In the genomic region with DNA sequence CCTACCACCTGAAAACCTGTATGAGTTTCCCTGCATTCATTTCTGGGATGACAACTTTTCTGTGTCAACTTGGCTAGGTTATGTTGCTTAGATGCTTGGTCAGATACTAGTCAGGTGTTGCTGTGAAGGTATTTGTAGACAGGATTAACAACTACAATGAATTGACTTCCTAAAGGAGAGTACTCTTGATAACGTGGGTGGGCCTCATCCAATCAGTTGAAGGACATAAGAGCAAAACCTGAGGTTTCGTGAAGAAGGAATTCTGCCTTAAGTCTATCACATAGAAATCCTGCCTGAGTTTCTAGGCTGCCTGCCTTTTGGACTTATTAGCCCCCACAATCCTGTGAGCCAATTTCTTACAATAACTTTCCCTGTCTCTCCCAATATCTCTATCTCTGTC, we compare ENCODE assay signal across 33 cellular contexts.
DNase-seq lines count a peak whose midpoint lies in the region; ATAC-seq, FAIRE-seq and TF ChIP-seq lines count a peak whose summit lies in the region.
"Had no signal": no experiment of that assay in that cellular context is flagged by ENCODE, and none has a peak within 500 bp of the region (broad histone marks: within the 10 kb centered on the region; RNA-seq: fewer than 3 reads in every experiment).

No MANE protein-coding gene starts in this region.

- FAIRE-seq in K562 (lab: Jason Lieb, UNC) (no peak), bronchial epithelial cell (lab: Jason Lieb, UNC) (peak; percentile 18)
- FAIRE-seq: A204.1, A549, D721Med had no signal

- TF ChIP-seq CTCF in HEK293 (tag by site-specific recombination; IDR thresholded peaks at IDR 0.05): no peak
- TF ChIP-seq CTCF in K562 (IDR thresholded peaks at IDR 0.05 in 2 of 3, conservative IDR thresholded peaks at IDR 0.05 in 1 of 3; ENCODE audit: insufficient read depth in 2 of 3, low read depth in 1 of 3, low read length in 3 of 3): no peak
- no peak for TF ChIP-seq CTCF in bronchial epithelial cell (IDR thresholded peaks at IDR 0.05; ENCODE audit: insufficient read depth, low read length, severe bottlenecking)

- H4K20me1 ChIP-seq in K562 (replicated peaks; ENCODE audit: control insufficient read depth, insufficient read depth, low read length): no peaks in the 10 kb centered on the region
- H4K20me1 ChIP-seq: BLaER1; BLaER1 treated with 17β-estradiol and CSF1 and Interleukin-3, amounts not matched to agents 10 nM and 100 nM had no signal

- H3K9me1 ChIP-seq in K562 (ENCODE audit: control insufficient read depth, insufficient read depth, low read length): no peaks in the 10 kb centered on the region

- H2BK12ac ChIP-seq in neuronal stem cell (ENCODE audit: low read length): no peak overlapping the region

- H4K91ac ChIP-seq in neuronal stem cell (ENCODE audit: low read depth, low read length, poor library complexity): no peak overlapping the region

- in situ Hi-C loops in K562 (cut with MboI): no loop called here

- H3K4me1 ChIP-seq in HEK293 (ENCODE audit: control insufficient read depth, insufficient read depth, low read length) (no peaks in the 10 kb centered on the region), K562 (replicated peaks in 1 of 2; ENCODE audit: control insufficient read depth in 2 of 2, insufficient read depth in 2 of 2, low read length in 2 of 2) (no peaks in the 10 kb centered on the region), neuronal stem cell (ENCODE audit: control insufficient read depth in 2 of 2, insufficient read depth in 1 of 2, low read depth in 1 of 2, low read length in 2 of 2) (no peaks in the 10 kb centered on the region)
- H3K4me1 ChIP-seq: A549; BE2C; BLaER1; BLaER1 treated with 17β-estradiol and CSF1 and Interleukin-3, amounts not matched to agents 10 nM and 100 nM; Caco-2 had no signal

- H3K4me3 ChIP-seq in HEK293 (ENCODE audit: low read depth, low read length) (no peak overlapping the region), K562 (no peak overlapping the region), bronchial epithelial cell (ENCODE audit: low read depth, low read length) (no peak overlapping the region), neuronal stem cell (ENCODE audit: low read length in 2 of 2) (no peak overlapping the region)
- H3K4me3 ChIP-seq: A549; BLaER1; BLaER1 treated with 17β-estradiol and CSF1 and Interleukin-3, amounts not matched to agents 10 nM and 100 nM had no signal

- no peak overlapping the region for H3K27ac ChIP-seq in HEK293 (ENCODE audit: extremely low read depth, low read depth, low read length)
- H3K27ac ChIP-seq in K562 (ENCODE audit: extremely low read depth, low read depth, low read length): no peak overlapping the region
- H3K27ac ChIP-seq in neuronal stem cell (replicated peaks; ENCODE audit: low read length): no peak overlapping the region
- H3K27ac ChIP-seq: 22Rv1; A549; BLaER1; BLaER1 treated with 17β-estradiol and CSF1 and Interleukin-3, amounts not matched to agents 10 nM and 100 nM; C4-2B had no signal

- no peak for DNase-seq in K562 (ENCODE audit: extremely low read depth in 1 of 4, low spot score in 3 of 4)
- DNase-seq in bronchial epithelial cell (ENCODE audit: low read depth): no peak
- DNase-seq in activated CD4-positive, alpha-beta T cell treated with anti-CD3 and anti-CD28 coated beads for 48 hours: no peak
- no peak for DNase-seq in NAMALWA (ENCODE audit: low spot score)
- DNase-seq in neuronal stem cell (ENCODE audit: low spot score): no peak
- DNase-seq: 8988T; ACHN; AML-193; BE2C; C1 segment of cervical spinal cord; Caco-2; Calu3; CD4-positive, alpha-beta memory T cell; CD4-positive, alpha-beta T cell; CD4-positive, CD25-positive, alpha-beta regulatory T cell; CD8-positive, alpha-beta memory T cell; CD8-positive, alpha-beta T cell; COR-L47; DMS 273 treated with DMSO at 0.1 percent for 48 hours; DMS153; DMS53; DMS79; DMS79 treated with DMSO at 0.1 percent for 48 hours; DND-41; EL had no signal

- intact Hi-C loops in K562 (cut with micrococcal nuclease): no loop called here

- no TSS peak for BruUV-seq in K562 (replicated peaks; lab: Mats Ljungman, UMichigan)

- TF ChIP-seq POLR2A in K562 (conservative IDR thresholded peaks at IDR 0.05): no peak

- H3K18ac ChIP-seq in neuronal stem cell (ENCODE audit: low read length): no peak overlapping the region

- H3K23ac ChIP-seq in neuronal stem cell (ENCODE audit: low read depth, low read length, poor library complexity): no peak overlapping the region

- H3K79me2 ChIP-seq in K562 (ENCODE audit: control insufficient read depth, insufficient read depth, low read length): no peaks in the 10 kb centered on the region

- no peak overlapping the region for H2BK5ac ChIP-seq in neuronal stem cell (ENCODE audit: low read length)

- CTCF ChIA-PET in HEK293 (lab: Yijun Ruan, JAX) (interaction anchor here (0.9 kb wide), 1 partner anchor 10 kb away, joined by 4 read pairs; no protein-coding TSS in a partner anchor), K562 (lab: Yijun Ruan, JAX; ENCODE audit: low intra/inter-chr PET ratio) (no interaction called here)

- no peak overlapping the region for H2BK15ac ChIP-seq in neuronal stem cell (ENCODE audit: low read length)

- ATAC-seq in K562: no peak
- ATAC-seq: A549; CD8-positive, alpha-beta T cell had no signal

- POLR2A ChIA-PET in HEK293 (lab: Yijun Ruan, JAX) (no interaction called here), K562 (lab: Yijun Ruan, JAX) (no interaction called here)

- H2AK5ac ChIP-seq in neuronal stem cell (ENCODE audit: low read depth, low read length): no peak overlapping the region

- no peak overlapping the region for H3K14ac ChIP-seq in neuronal stem cell (ENCODE audit: low read length)

- H3K36me3 ChIP-seq in HEK293 (ENCODE audit: control insufficient read depth in 2 of 2, insufficient read depth in 1 of 2, low read length in 2 of 2) (no peaks in the 10 kb centered on the region), K562 (ENCODE audit: control insufficient read depth, insufficient read depth, low read length) (no peaks in the 10 kb centered on the region), bronchial epithelial cell (ENCODE audit: control insufficient read depth, insufficient read depth, low read length) (no peaks in the 10 kb centered on the region), neuronal stem cell (replicated peaks in 1 of 2; ENCODE audit: control insufficient read depth in 2 of 2, insufficient read depth in 2 of 2, low read length in 2 of 2) (no peaks in the 10 kb centered on the region)
- H3K36me3 ChIP-seq: BE2C; BLaER1; BLaER1 treated with 17β-estradiol and CSF1 and Interleukin-3, amounts not matched to agents 10 nM and 100 nM had no signal

- no peaks in the 10 kb centered on the region for H3K79me1 ChIP-seq in neuronal stem cell (ENCODE audit: low read depth, low read length)

- H3K27me3 ChIP-seq in K562 (ENCODE audit: control insufficient read depth in 2 of 2, insufficient read depth in 2 of 2, low read length in 2 of 2) (no peaks in the 10 kb centered on the region), bronchial epithelial cell (ENCODE audit: control insufficient read depth, insufficient read depth, low read length) (no peaks in the 10 kb centered on the region), neuronal stem cell (ENCODE audit: control insufficient read depth in 3 of 3, insufficient read depth in 3 of 3, low read depth in 1 of 3, low read length in 3 of 3) (no peaks in the 10 kb centered on the region)
- H3K27me3 ChIP-seq: BE2C; BLaER1; BLaER1 treated with 17β-estradiol and CSF1 and Interleukin-3, amounts not matched to agents 10 nM and 100 nM had no signal

- H3K9me3 ChIP-seq in HEK293 (ENCODE audit: control insufficient read depth, insufficient read depth, low read depth, low read length) (no peaks in the 10 kb centered on the region), K562 (replicated peaks; ENCODE audit: control insufficient read depth, insufficient read depth, low read depth, low read length) (peaks cover 3% of the 10 kb centered on the region), neuronal stem cell (replicated peaks in 1 of 2; ENCODE audit: control insufficient read depth in 2 of 2, insufficient read depth in 1 of 2, low read depth in 1 of 2, low read length in 2 of 2) (peaks cover 6 to 10% of the 10 kb centered on the region in 2 donors)
- H3K9me3 ChIP-seq: BE2C had no signal

- H3K9ac ChIP-seq in K562 (ENCODE audit: insufficient read depth in 1 of 2, low read depth in 2 of 2, low read length in 2 of 2): no peak overlapping the region
- no peak overlapping the region for H3K9ac ChIP-seq in neuronal stem cell (ENCODE audit: low read depth, low read length, poor library complexity)
- H3K9ac ChIP-seq: BLaER1; BLaER1 treated with 17β-estradiol and CSF1 and Interleukin-3, amounts not matched to agents 10 nM and 100 nM had no signal

- no peak for TF ChIP-seq EP300 in K562 (IDR thresholded peaks at IDR 0.05; ENCODE audit: low read length)

- H2AFZ ChIP-seq in K562 (ENCODE audit: low read depth, low read length): no peak overlapping the region
- H2AFZ ChIP-seq in neuronal stem cell (ENCODE audit: low read length): no peak overlapping the region

- H3K4me2 ChIP-seq in K562 (ENCODE audit: insufficient read depth, low read length): no peak overlapping the region
- H3K4me2 ChIP-seq in neuronal stem cell (ENCODE audit: insufficient read depth, low read length, poor library complexity, severe bottlenecking): no peak overlapping the region
- H3K4me2 ChIP-seq: A549; BLaER1; BLaER1 treated with 17β-estradiol and CSF1 and Interleukin-3, amounts not matched to agents 10 nM and 100 nM had no signal

- no peak overlapping the region for H3K4ac ChIP-seq in neuronal stem cell (ENCODE audit: low read length)

- H2BK120ac ChIP-seq in neuronal stem cell (ENCODE audit: low read depth, low read length): no peak overlapping the region

- TF ChIP-seq RAD21 in K562 (CRISPR knock-in tag; conservative IDR thresholded peaks at IDR 0.05 in 1 of 2, IDR thresholded peaks at IDR 0.05 in 1 of 2): no peak

- WGBS in K562 (ENCODE audit: insufficient coverage, low coverage, missing lambda C conversion rate): 0% methylated on average over 2 of the region's 2 CpGs
- no CpG with 5 or more reads among the region's 2 CpGs for WGBS in neuronal stem cell (ENCODE audit: extremely low coverage in 2 of 2, insufficient read length in 2 of 2, insufficient replicate concordance in 1 of 2), 2 donors

- no peak overlapping the region for H4K8ac ChIP-seq in neuronal stem cell (ENCODE audit: low read depth, low read length)

TF ChIP-seq in HEK293, 187 proteins besides CTCF, POLR2A, EP300 and RAD21 (continues in another document):
- no peak for TF ChIP-seq GLIS1 (tag by site-specific recombination; IDR thresholded peaks at IDR 0.05)
- no peak for TF ChIP-seq ZNF555 (tag by site-specific recombination; conservative IDR thresholded peaks at IDR 0.05)
- peak; percentile 93 for TF ChIP-seq ZNF10 (tag by site-specific recombination; IDR thresholded peaks at IDR 0.05)
- TF ChIP-seq ZNF394 (tag by site-specific recombination; IDR thresholded peaks at IDR 0.05; ENCODE audit: borderline replicate concordance): no peak

TF ChIP-seq in K562, 482 proteins besides CTCF, POLR2A, EP300 and RAD21:
- TF ChIP-seq ZNF134 (CRISPR knock-in tag; conservative IDR thresholded peaks at IDR 0.05): peak; percentile 93
- TF ChIP-seq ZNF146 (CRISPR knock-in tag; IDR thresholded peaks at IDR 0.05; ENCODE audit: unreplicated experiment): no peak
- TF ChIP-seq ESRRA (IDR thresholded peaks at IDR 0.05; ENCODE audit: borderline replicate concordance, low read depth): no peak
- TF ChIP-seq SNIP1 (IDR thresholded peaks at IDR 0.05; ENCODE audit: low read depth): no peak
- peak; percentile 49 for TF ChIP-seq RBM25 (IDR thresholded peaks at IDR 0.05; ENCODE audit: low read depth, low read length, severe bottlenecking)
